8 cellular contexts compared by ENCODE assay signal in genomic region chr17:48542956-48543853, GRCh38. TPM values are rescaled to one million over a fixed set of nuclear protein-coding genes. Genes with fewer than 3 reads are reported as not detected.
DNase-seq lines count a peak whose midpoint lies in the region; ATAC-seq and TF ChIP-seq lines count a peak whose summit lies in the region.

No MANE protein-coding gene starts in this region.

- H2BK12ac ChIP-seq in H9 (ENCODE audit: insufficient read length, low read depth, low read length), result no peak overlapping the region

- H3K27me3 Mint-ChIP-seq in H9 (ENCODE audit: low read depth), result peaks cover 98% of the 10 kb centered on the region
- peaks cover 2% of the 10 kb centered on the region for H3K27me3 Mint-ChIP-seq in activated naive CD8-positive, alpha-beta T cell

- no peak overlapping the region for H4K5ac ChIP-seq in H9 (ENCODE audit: insufficient read length, low read depth, low read length)

- H3K79me2 ChIP-seq in H9 (ENCODE audit: insufficient read depth, low read length), result no peaks in the 10 kb centered on the region

- H2BK5ac ChIP-seq in H9 (ENCODE audit: insufficient read length, low read length), result no peak overlapping the region

- H3K36me3 ChIP-seq in RWPE2 (ENCODE audit: low read depth) (no peaks in the 10 kb centered on the region), gastrocnemius medialis (no peaks in the 10 kb centered on the region)

- H3K79me1 ChIP-seq in H9 (ENCODE audit: insufficient read depth, low read depth, low read length, poor library complexity, severe bottlenecking), result no peaks in the 10 kb centered on the region

- no peak overlapping the region for H4K91ac ChIP-seq in H9 (ENCODE audit: insufficient read length, low read depth, low read length)

- WGBS in H9 (ENCODE audit: extremely low coverage, insufficient read length, low lambda C conversion rate), result no CpG with 5 or more reads among the region's 81 CpGs

- peaks cover under 1 to 18% of the 10 kb centered on the region in 2 experiments; a peak in 2 of 5 replicates for H3K9me3 Mint-ChIP-seq in H9
- no peaks in the 10 kb centered on the region for H3K9me3 Mint-ChIP-seq in activated naive CD8-positive, alpha-beta T cell (ENCODE audit: low read depth)

- TF ChIP-seq POLR2A in gastrocnemius medialis (IDR thresholded peaks at IDR 0.05), result peak; percentile 17 to 33

- no peaks in the 10 kb centered on the region; a peak in 1 of 7 replicates for H3K36me3 Mint-ChIP-seq in H9 (ENCODE audit: insufficient read depth in 1 of 3, low read depth in 3 of 3)
- no peaks in the 10 kb centered on the region for H3K36me3 Mint-ChIP-seq in activated naive CD8-positive, alpha-beta T cell

- H3K27ac ChIP-seq in H9 (ENCODE audit: insufficient read length, low read depth, low read length) (no peak overlapping the region), RWPE2 (ENCODE audit: poor library complexity, severe bottlenecking) (no peak overlapping the region), gastrocnemius medialis (peak overlapping the region; percentile 80 to 94 (median 85))

- peak; percentile 77 for ATAC-seq in RWPE2 (ENCODE audit: low read depth)
- peak; percentile 48 for ATAC-seq in left ventricle myocardium superior
- peak; percentile 54 to 62 for ATAC-seq in gastrocnemius medialis

- peak overlapping the region; percentile 24 for H3K4me2 ChIP-seq in H9 (ENCODE audit: insufficient read depth, insufficient read length, low read length)

- H3K23me2 ChIP-seq in H9 (ENCODE audit: insufficient read length, low read depth, low read length, poor library complexity, severe bottlenecking), result peaks cover 6% of the 10 kb centered on the region

- H3K9me3 ChIP-seq in H9 (ENCODE audit: control insufficient read depth, low read depth, low read length) (no peaks in the 10 kb centered on the region), RWPE2 (ENCODE audit: severe bottlenecking) (no peaks in the 10 kb centered on the region), gastrocnemius medialis (no peaks in the 10 kb centered on the region)

- no peaks in the 10 kb centered on the region for H4K20me1 ChIP-seq in H9 (ENCODE audit: control insufficient read depth, insufficient read depth, insufficient read length)

- H3K27me3 ChIP-seq in H9 (ENCODE audit: insufficient read depth, low read length) (peaks cover 82% of the 10 kb centered on the region), RWPE2 (ENCODE audit: insufficient read depth, poor library complexity, severe bottlenecking) (peaks cover 3% of the 10 kb centered on the region), gastrocnemius medialis (peaks cover 16 to 33% (median 20%) of the 10 kb centered on the region in 3 donors)

- TF ChIP-seq CTCF in H9 (conservative IDR thresholded peaks at IDR 0.05) (no peak; the same call in 2 of the 3 replicates), RWPE2 (IDR thresholded peaks at IDR 0.05; ENCODE audit: poor library complexity, severe bottlenecking) (peak; percentile 15), gastrocnemius medialis (IDR thresholded peaks at IDR 0.05 in 4 of 5, conservative IDR thresholded peaks at IDR 0.05 in 1 of 5) (peak; percentile 7 to 50 (median 33))

- intact Hi-C loops in left ventricle myocardium superior (cut with micrococcal nuclease) (no loop called here), gastrocnemius medialis (cut with DNase I; ENCODE audit: low total_unique reads) (loop anchor here (2.0 kb wide), 1 partner anchor 36 kb away; the partner anchor contains the start of gene HOXB4), head of caudate nucleus (cut with DNase I) (no loop called here)

- H2BK15ac ChIP-seq in H9 (ENCODE audit: low read depth, low read length), result no peak overlapping the region

- in situ Hi-C loops in gastrocnemius medialis (cut with MboI; ENCODE audit: low sequenced_read_pairs in 4 of 4), result no loop called here

- DNase-seq in DMS153 treated with DMSO at 0.1 percent for 48 hours (lab: John Stamatoyannopoulos, UW; ENCODE audit: unreplicated experiment) (peak; percentile 32), H9 (peak; percentile 79), RWPE2 (ENCODE audit: low spot score) (no peak), left ventricle myocardium superior (peak; percentile 61), gastrocnemius medialis (peak in 1 of 2 donors; percentile 31), head of caudate nucleus (no peak), NCI-H2171 treated with DMSO at 0.1 percent for 48 hours (lab: John Stamatoyannopoulos, UW) (no peak)

- no peak overlapping the region for H2BK20ac ChIP-seq in H9 (ENCODE audit: low read depth, low read length, poor library complexity, severe bottlenecking)

- no peak overlapping the region for H2BK120ac ChIP-seq in H9 (ENCODE audit: low read depth, low read length, poor library complexity, severe bottlenecking)

- no peak overlapping the region for H3K18ac ChIP-seq in H9 (ENCODE audit: insufficient read length, low read depth, low read length)

- H2AFZ ChIP-seq in H9 (ENCODE audit: low read length), result no peak overlapping the region

- H3K4me1 ChIP-seq in H9 (ENCODE audit: insufficient read depth, low read length) (peaks cover 3% of the 10 kb centered on the region; the same call in 1 of the 2 replicates), RWPE2 (ENCODE audit: insufficient read depth, poor library complexity, severe bottlenecking) (no peaks in the 10 kb centered on the region), gastrocnemius medialis (peaks cover 10 to 40% of the 10 kb centered on the region in 2 donors)

- H4K8ac ChIP-seq in H9 (replicated peaks; ENCODE audit: insufficient read length, low read depth, low read length), result no peak overlapping the region

- H2AK5ac ChIP-seq in H9 (ENCODE audit: insufficient read length, low read length), result no peak overlapping the region

- H3K23ac ChIP-seq in H9 (ENCODE audit: insufficient read length, low read depth, low read length), result no peak overlapping the region

- H3K4me3 ChIP-seq in RWPE2 (ENCODE audit: severe bottlenecking) (peak overlapping the region; percentile 34), gastrocnemius medialis (peak overlapping the region; percentile 59 to 76 (median 68))

- no peak overlapping the region for H3K56ac ChIP-seq in H9 (ENCODE audit: insufficient read length, low read depth, low read length)

- H3T11ph ChIP-seq in H9 (ENCODE audit: low read length), result no peak overlapping the region

- H3K14ac ChIP-seq in H9 (ENCODE audit: insufficient read depth, low read length), result no peak overlapping the region

- peaks cover 27 to 57% of the 10 kb centered on the region in 2 experiments for H3K4me1 Mint-ChIP-seq in H9
- peaks cover 51% of the 10 kb centered on the region for H3K4me1 Mint-ChIP-seq in activated naive CD8-positive, alpha-beta T cell (ENCODE audit: low read depth)

- H3K9ac ChIP-seq in H9 (ENCODE audit: extremely low read depth, insufficient read length, low read length), result no peak overlapping the region

- H3K4ac ChIP-seq in H9 (ENCODE audit: low read depth, low read length), result no peak overlapping the region

- peak overlapping the region; percentile 32 to 70 for H3K4me3 Mint-ChIP-seq in H9
- peak overlapping the region; percentile 98 for H3K4me3 Mint-ChIP-seq in activated naive CD8-positive, alpha-beta T cell

- no peak overlapping the region for H3K27ac Mint-ChIP-seq in H9
- peak overlapping the region; percentile 95 for H3K27ac Mint-ChIP-seq in activated naive CD8-positive, alpha-beta T cell

RNA-seq across cellular contexts. Expression of gene HOXB2, which starts 1.7 kb away (rescaled TPM):
- total RNA-seq in H9 (2021), result not detected in 2 replicates
- total RNA-seq in left ventricle myocardium superior, result 2.8 TPM
- 10 to 100 TPM in 2 of 4 donors, 1 to 10 TPM in 2; 4.1 to 22.1 (median 10.4) TPM for total RNA-seq in gastrocnemius medialis

RNA-seq across cellular contexts. Expression of gene HOXB1, which starts 12.4 kb away (rescaled TPM):
- not detected in 2 replicates for total RNA-seq in H9 (2021)
- not detected for total RNA-seq in left ventricle myocardium superior
- total RNA-seq in gastrocnemius medialis, result not detected

RNA-seq across cellular contexts. Expression of gene HOXB4, which starts 34.9 kb away (rescaled TPM):
- not detected in 2 replicates for total RNA-seq in H9 (2021)
- total RNA-seq in left ventricle myocardium superior, result 0.79 TPM
- total RNA-seq in gastrocnemius medialis, result 1 to 10 TPM in 1 of 4 donors, under 1 TPM in 3; 0.18 to 1.8 (median 0.51) TPM

RNA-seq across cellular contexts. Expression of gene HOXB3, which starts 46.8 kb away (rescaled TPM):
- total RNA-seq in H9 (2021) (not detected in 2 replicates), left ventricle myocardium superior (2.7 TPM), gastrocnemius medialis (1 to 10 TPM; 1.3 to 5.5 (median 2.2) TPM)

RNA-seq across cellular contexts. Expression of gene HOXB5, which starts 50.4 kb away (rescaled TPM):
- total RNA-seq in H9 (2021) (not detected in 2 replicates), left ventricle myocardium superior (not detected), gastrocnemius medialis (not detected)

Comparison
In these comparisons a context has a peak if more than half of its experiments do, and no peak if none do; other contexts are left out.
1. DNase-seq: peak in DMS153 treated with DMSO at 0.1 percent for 48 hours (single experiment), H9 (single experiment) and left ventricle myocardium superior (single experiment); none in RWPE2 (single experiment), head of caudate nucleus (0 of 42) and NCI-H2171 treated with DMSO at 0.1 percent for 48 hours (single experiment).
2. H3K27ac ChIP-seq: peak in gastrocnemius medialis (4 of 4); none in H9 (single experiment) and RWPE2 (single experiment).
3. Peak in every context shown above with its lines, with median percentiles within 50 percentile points of each other: ATAC-seq.